In the genomic region with DNA sequence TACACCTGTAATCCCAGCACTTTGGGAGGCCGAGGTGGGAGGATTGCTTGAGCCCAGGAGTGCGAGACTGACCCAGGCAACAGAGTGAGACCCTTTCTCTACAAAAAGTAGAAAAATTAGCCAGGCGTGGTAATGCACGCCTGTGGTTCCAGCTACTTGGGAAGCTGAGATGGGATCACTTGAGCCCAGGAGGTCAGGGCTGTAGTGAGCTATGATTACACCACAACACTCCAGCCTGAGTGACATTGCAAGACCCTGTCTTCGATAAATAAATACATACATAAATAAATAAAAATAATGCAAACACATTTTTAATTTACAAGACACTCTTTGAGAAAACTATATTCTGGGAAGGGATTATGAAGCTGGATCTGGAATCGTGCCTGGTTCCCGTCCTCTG, we compare ENCODE assay signal across 11 cellular contexts.
DNase-seq lines count a peak whose midpoint lies in the region; ATAC-seq and TF ChIP-seq lines count a peak whose summit lies in the region.
"Had no signal": no experiment of that assay in that cellular context is flagged by ENCODE, and none has a peak within 500 bp of the region (broad histone marks: within the 10 kb centered on the region; RNA-seq: fewer than 3 reads in every experiment).

No MANE protein-coding gene starts in this region.

- no peak overlapping the region for H3K56ac ChIP-seq in IMR-90 (ENCODE audit: extremely low read depth, insufficient read depth, low read length)

- no peak overlapping the region for H4K8ac ChIP-seq in IMR-90 (ENCODE audit: low read depth in 2 of 2, low read length in 2 of 2)

- no peak for TF ChIP-seq POLR2A in IMR-90 (IDR thresholded peaks at IDR 0.05; ENCODE audit: low read depth, low read length)
- no peak for TF ChIP-seq POLR2A in adrenal gland (IDR thresholded peaks at IDR 0.05)

- CTCF ChIA-PET in IMR-90 (lab: Yijun Ruan, JAX), result no interaction called here

- TF ChIP-seq RAD21 in IMR-90 (IDR thresholded peaks at IDR 0.05; ENCODE audit: low read length), result no peak

- no peak overlapping the region for H2BK15ac ChIP-seq in IMR-90 (ENCODE audit: low read depth, low read length)

- H3K36me3 Mint-ChIP-seq in nephron (ENCODE audit: low read depth), result no peaks in the 10 kb centered on the region
- no peaks in the 10 kb centered on the region for H3K36me3 Mint-ChIP-seq in natural killer cell
- H3K36me3 Mint-ChIP-seq: CD14-positive monocyte; CD8-positive, alpha-beta T cell; IgD-negative memory B cell had no signal

- H3K9me3 ChIP-seq in IMR-90 (ENCODE audit: control insufficient read depth, insufficient read depth, low read length) (no peaks in the 10 kb centered on the region), adrenal gland (replicated peaks in 1 of 3) (no peaks in the 10 kb centered on the region)

- no peak overlapping the region for H2AFZ ChIP-seq in IMR-90 (replicated peaks; ENCODE audit: low read length, poor library complexity)

- H3K36me3 ChIP-seq in IMR-90 (ENCODE audit: control insufficient read depth, insufficient read depth, low read length) (no peaks in the 10 kb centered on the region), adrenal gland (replicated peaks in 1 of 2) (no peaks in the 10 kb centered on the region)

- H3K9me3 Mint-ChIP-seq in nephron (peaks cover 3% of the 10 kb centered on the region), natural killer cell (peaks cover 0 to 2% of the 10 kb centered on the region in 2 donors)
- H3K9me3 Mint-ChIP-seq: CD8-positive, alpha-beta T cell had no signal

- peaks cover 3% of the 10 kb centered on the region for H3K27me3 Mint-ChIP-seq in nephron (ENCODE audit: low read depth)
- H3K27me3 Mint-ChIP-seq in natural killer cell (ENCODE audit: low read depth in 2 of 2), result no peaks in the 10 kb centered on the region
- H3K27me3 Mint-ChIP-seq: IgD-negative memory B cell had no signal

- DNase-seq in IMR-90 (no peak), kidney glomerular epithelial cell (lab: John Stamatoyannopoulos, UW) (peak; percentile 37), adrenal gland (no peak), natural killer cell (no peak)
- DNase-seq: CD8-positive, alpha-beta T cell; COR-L47; HCEC 1CT had no signal

- ATAC-seq in IMR-90 (ENCODE audit: low read depth) (no peak), natural killer cell (no peak), HG03175 (IDR thresholded peaks at IDR 0.05; ENCODE audit: unreplicated experiment) (no peak)
- ATAC-seq: CD8-positive, alpha-beta T cell had no signal

- dilution Hi-C loops in IMR-90 (cut with HindIII; ENCODE audit: low sequenced_read_pairs, unreplicated experiment), result no loop called here

- H3K4me2 ChIP-seq in IMR-90 (ENCODE audit: low read depth, low read length), result no peak overlapping the region

- no peak overlapping the region for H4K91ac ChIP-seq in IMR-90 (ENCODE audit: insufficient read depth, low read depth, low read length)

- no peak overlapping the region for H2BK120ac ChIP-seq in IMR-90 (ENCODE audit: low read depth, low read length)

- TF ChIP-seq CTCF in IMR-90 (conservative IDR thresholded peaks at IDR 0.05; ENCODE audit: low read depth, low read length), result no peak
- no peak for TF ChIP-seq CTCF in nephron (IDR thresholded peaks at IDR 0.05; ENCODE audit: unreplicated experiment in 3 of 3)
- TF ChIP-seq CTCF in adrenal gland (IDR thresholded peaks at IDR 0.05), result no peak
- TF ChIP-seq CTCF in natural killer cell (IDR thresholded peaks at IDR 0.05), result no peak

- H3K27ac ChIP-seq in IMR-90 (ENCODE audit: insufficient read depth, low read length) (no peak overlapping the region), adrenal gland (no peak overlapping the region)

- H3K4me1 Mint-ChIP-seq in nephron, result peaks cover 22% of the 10 kb centered on the region
- H3K4me1 Mint-ChIP-seq in natural killer cell, result no peaks in the 10 kb centered on the region
- H3K4me1 Mint-ChIP-seq: CD14-positive monocyte, IgD-negative memory B cell had no signal

- H3K4ac ChIP-seq in IMR-90 (ENCODE audit: low read depth, low read length), result no peak overlapping the region

- H2BK5ac ChIP-seq in IMR-90 (ENCODE audit: low read depth, low read length, poor library complexity, severe bottlenecking), result no peak overlapping the region

- no peak overlapping the region for H3K23ac ChIP-seq in IMR-90 (ENCODE audit: low read depth, low read length)

- no peak overlapping the region for H2AK9ac ChIP-seq in IMR-90 (replicated peaks; ENCODE audit: low read depth, low read length, poor library complexity)

- H3K4me3 ChIP-seq in IMR-90 (ENCODE audit: insufficient read depth, low read depth, low read length), result no peak overlapping the region
- H3K4me3 ChIP-seq in adrenal gland, result no peak overlapping the region

- H4K20me1 ChIP-seq in IMR-90 (ENCODE audit: insufficient read depth, low read length), result no peaks in the 10 kb centered on the region

- no peak overlapping the region for H3K18ac ChIP-seq in IMR-90 (ENCODE audit: low read depth, low read length)

- H3K27ac Mint-ChIP-seq in nephron (peak overlapping the region; percentile 74 to 92 (median 87)), natural killer cell (no peak overlapping the region)
- H3K27ac Mint-ChIP-seq: CD14-positive monocyte; CD8-positive, alpha-beta T cell; IgD-negative memory B cell had no signal

- H3K9me1 ChIP-seq in IMR-90 (ENCODE audit: insufficient read depth, low read length), result peaks cover 4% of the 10 kb centered on the region

- peak overlapping the region; percentile 31; the same call in 1 of the 2 replicates for H3K14ac ChIP-seq in IMR-90 (replicated peaks; ENCODE audit: low read depth, low read length)

- no CpG with 5 or more reads among the region's 7 CpGs for WGBS in IMR-90 (ENCODE audit: extremely low coverage in 2 of 2, insufficient read length in 1 of 2), 2 experiments
- WGBS in adrenal gland, 4 donors, result 89 to 95% (median 92%) methylated on average over 7 of the region's 7 CpGs

- H2BK20ac ChIP-seq in IMR-90 (ENCODE audit: low read depth, low read length), result no peak overlapping the region

- H4K5ac ChIP-seq in IMR-90 (ENCODE audit: low read depth, low read length), result no peak overlapping the region

- no peaks in the 10 kb centered on the region for H3K27me3 ChIP-seq in IMR-90 (ENCODE audit: control insufficient read depth, insufficient read depth, low read length)
- no peaks in the 10 kb centered on the region for H3K27me3 ChIP-seq in adrenal gland

- H3K4me3 Mint-ChIP-seq in nephron, result no peak overlapping the region
- H3K4me3 Mint-ChIP-seq in natural killer cell, result no peak overlapping the region
- H3K4me3 Mint-ChIP-seq: CD14-positive monocyte; CD8-positive, alpha-beta T cell had no signal

- H3K79me1 ChIP-seq in IMR-90 (ENCODE audit: low read depth in 1 of 2, low read length in 2 of 2), result no peaks in the 10 kb centered on the region

- POLR2A ChIA-PET in IMR-90 (lab: Charles Lee; ENCODE audit: unreplicated experiment), result no interaction called here

- H2AK5ac ChIP-seq in IMR-90 (ENCODE audit: low read depth, low read length), result peak overlapping the region; percentile 68; the same call in 1 of the 2 replicates

- intact Hi-C loops in IMR-90 (cut with micrococcal nuclease), result no loop called here
- intact Hi-C loops in adrenal gland (cut with DNase I), result no loop called here
- intact Hi-C loops in natural killer cell (cut with micrococcal nuclease), result no loop called here

- BruUV-seq in IMR-90 (replicated peaks; lab: Mats Ljungman, UMichigan), result no TSS peak

- no peak overlapping the region for H3K9ac ChIP-seq in IMR-90 (ENCODE audit: low read depth, low read length)

- H3K4me1 ChIP-seq in IMR-90 (ENCODE audit: control insufficient read depth, insufficient read depth, low read length) (peaks cover 4% of the 10 kb centered on the region), adrenal gland (replicated peaks in 1 of 2) (no peaks in the 10 kb centered on the region)

- in situ Hi-C loops in IMR-90 (cut with MboI; ENCODE audit: low sequenced_read_pairs), result no loop called here

TF ChIP-seq in IMR-90, 13 proteins besides CTCF, POLR2A, EP300 and RAD21:
- TF ChIP-seq RCOR1 (IDR thresholded peaks at IDR 0.05; ENCODE audit: insufficient replicate concordance, low read length) (no peak), ELK1 (IDR thresholded peaks at IDR 0.05; ENCODE audit: borderline replicate concordance, low read depth, low read length) (no peak), FOS (IDR thresholded peaks at IDR 0.05; ENCODE audit: low read depth, low read length) (no peak), CEBPB (IDR thresholded peaks at IDR 0.05; ENCODE audit: low read depth, low read length) (no peak), MXI1 (IDR thresholded peaks at IDR 0.05; ENCODE audit: borderline replicate concordance, low read depth, low read length) (no peak), RFX5 (IDR thresholded peaks at IDR 0.05; ENCODE audit: low read depth, low read length) (no peak), SMC3 (IDR thresholded peaks at IDR 0.05; ENCODE audit: low read depth, low read length) (no peak), NFE2L2 (IDR thresholded peaks at IDR 0.05; ENCODE audit: low read depth, low read length) (no peak), CHD1 (IDR thresholded peaks at IDR 0.05; ENCODE audit: low read depth, low read length) (no peak), MAFK (IDR thresholded peaks at IDR 0.05; ENCODE audit: low read depth, low read length) (no peak), BHLHE40 (IDR thresholded peaks at IDR 0.05; ENCODE audit: low read depth, low read length) (no peak), MAZ (IDR thresholded peaks at IDR 0.05; ENCODE audit: borderline replicate concordance, low read depth, low read length) (no peak)
- TF ChIP-seq, protein P1, sequence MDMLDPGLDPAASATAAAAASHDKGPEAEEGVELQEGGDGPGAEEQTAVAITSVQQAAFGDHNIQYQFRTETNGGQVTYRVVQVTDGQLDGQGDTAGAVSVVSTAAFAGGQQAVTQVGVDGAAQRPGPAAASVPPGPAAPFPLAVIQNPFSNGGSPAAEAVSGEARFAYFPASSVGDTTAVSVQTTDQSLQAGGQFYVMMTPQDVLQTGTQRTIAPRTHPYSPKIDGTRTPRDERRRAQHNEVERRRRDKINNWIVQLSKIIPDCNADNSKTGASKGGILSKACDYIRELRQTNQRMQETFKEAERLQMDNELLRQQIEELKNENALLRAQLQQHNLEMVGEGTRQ (IDR thresholded peaks at IDR 0.05; ENCODE audit: low read depth, low read length), result no peak

Comparison
In these comparisons a context has a peak if more than half of its experiments do, and no peak if none do; other contexts are left out.
1. H3K27ac Mint-ChIP-seq: peak in nephron (3 of 3); none in natural killer cell (0 of 2).